1 cellular context compared by ENCODE assay signal in the genomic region with DNA sequence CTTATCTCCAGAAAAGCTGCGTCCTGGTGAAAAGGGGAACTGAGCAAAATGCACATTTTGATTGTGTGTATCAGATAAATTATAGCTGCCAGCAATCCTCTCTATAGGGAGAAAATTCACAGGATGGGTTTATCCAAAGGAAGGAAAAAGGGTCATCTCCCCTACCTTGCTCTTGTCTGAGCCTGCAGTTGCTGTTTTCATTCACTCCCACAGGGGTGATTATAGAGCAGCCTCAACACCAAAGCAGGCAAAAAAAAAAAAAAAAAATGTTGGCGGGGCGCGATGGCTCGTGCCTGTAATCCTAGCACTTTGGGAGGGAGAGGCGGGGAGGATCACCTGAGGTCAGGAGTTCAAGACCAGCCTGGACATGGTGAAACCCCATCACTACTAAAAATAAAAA.
TF ChIP-seq lines count a peak whose summit lies in the region.

No MANE protein-coding gene starts in this region.

TF ChIP-seq in WTC11, 78 proteins besides CTCF, POLR2A, EP300 and RAD21 (continued from another document):
- TF ChIP-seq, protein P1, sequence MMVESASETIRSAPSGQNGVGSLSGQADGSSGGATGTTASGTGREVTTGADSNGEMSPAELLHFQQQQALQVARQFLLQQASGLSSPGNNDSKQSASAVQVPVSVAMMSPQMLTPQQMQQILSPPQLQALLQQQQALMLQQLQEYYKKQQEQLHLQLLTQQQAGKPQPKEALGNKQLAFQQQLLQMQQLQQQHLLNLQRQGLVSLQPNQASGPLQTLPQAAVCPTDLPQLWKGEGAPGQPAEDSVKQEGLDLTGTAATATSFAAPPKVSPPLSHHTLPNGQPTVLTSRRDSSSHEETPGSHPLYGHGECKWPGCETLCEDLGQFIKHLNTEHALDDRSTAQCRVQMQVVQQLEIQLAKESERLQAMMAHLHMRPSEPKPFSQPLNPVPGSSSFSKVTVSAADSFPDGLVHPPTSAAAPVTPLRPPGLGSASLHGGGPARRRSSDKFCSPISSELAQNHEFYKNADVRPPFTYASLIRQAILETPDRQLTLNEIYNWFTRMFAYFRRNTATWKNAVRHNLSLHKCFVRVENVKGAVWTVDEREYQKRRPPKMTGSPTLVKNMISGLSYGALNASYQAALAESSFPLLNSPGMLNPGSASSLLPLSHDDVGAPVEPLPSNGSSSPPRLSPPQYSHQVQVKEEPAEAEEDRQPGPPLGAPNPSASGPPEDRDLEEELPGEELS (CRISPR knock-in tag; IDR thresholded peaks at IDR 0.05): no peak
- TF ChIP-seq JUN (CRISPR knock-in tag; IDR thresholded peaks at IDR 0.05) (no peak), NFATC4 (CRISPR knock-in tag; IDR thresholded peaks at IDR 0.05) (no peak), ZNF121 (CRISPR knock-in tag; IDR thresholded peaks at IDR 0.05) (no peak), ZBTB21 (CRISPR knock-in tag; IDR thresholded peaks at IDR 0.05; ENCODE audit: borderline replicate concordance) (no peak), JAZF1 (CRISPR knock-in tag; IDR thresholded peaks at IDR 0.05) (no peak), ELF4 (CRISPR knock-in tag; IDR thresholded peaks at IDR 0.05; ENCODE audit: low read depth) (no peak)
- TF ChIP-seq, protein P2, sequence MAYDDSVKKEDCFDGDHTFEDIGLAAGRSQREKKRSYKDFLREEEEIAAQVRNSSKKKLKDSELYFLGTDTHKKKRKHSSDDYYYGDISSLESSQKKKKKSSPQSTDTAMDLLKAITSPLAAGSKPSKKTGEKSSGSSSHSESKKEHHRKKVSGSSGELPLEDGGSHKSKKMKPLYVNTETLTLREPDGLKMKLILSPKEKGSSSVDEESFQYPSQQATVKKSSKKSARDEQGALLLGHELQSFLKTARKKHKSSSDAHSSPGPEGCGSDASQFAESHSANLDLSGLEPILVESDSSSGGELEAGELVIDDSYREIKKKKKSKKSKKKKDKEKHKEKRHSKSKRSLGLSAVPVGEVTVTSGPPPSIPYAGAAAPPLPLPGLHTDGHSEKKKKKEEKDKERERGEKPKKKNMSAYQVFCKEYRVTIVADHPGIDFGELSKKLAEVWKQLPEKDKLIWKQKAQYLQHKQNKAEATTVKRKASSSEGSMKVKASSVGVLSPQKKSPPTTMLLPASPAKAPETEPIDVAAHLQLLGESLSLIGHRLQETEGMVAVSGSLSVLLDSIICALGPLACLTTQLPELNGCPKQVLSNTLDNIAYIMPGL (CRISPR knock-in tag; IDR thresholded peaks at IDR 0.05): no peak
